9 cellular contexts compared by ENCODE assay signal in genomic region chr5:34686762-34687268, GRCh38. TPM values are rescaled to one million over a fixed set of nuclear protein-coding genes. Genes with fewer than 3 reads are reported as not detected.
DNase-seq lines count a peak whose midpoint lies in the region; ATAC-seq, FAIRE-seq and TF ChIP-seq lines count a peak whose summit lies in the region.
"Had no signal": no experiment of that assay in that cellular context is flagged by ENCODE, and none has a peak within 500 bp of the region (broad histone marks: within the 10 kb centered on the region; RNA-seq: fewer than 3 reads in every experiment).

No MANE protein-coding gene starts in this region.

- H3K9me3 ChIP-seq in RWPE2 (ENCODE audit: severe bottlenecking) (no peaks in the 10 kb centered on the region), gastroesophageal sphincter (no peaks in the 10 kb centered on the region), pancreas (no peaks in the 10 kb centered on the region)

- TF ChIP-seq CTCF in RWPE2 (IDR thresholded peaks at IDR 0.05; ENCODE audit: poor library complexity, severe bottlenecking) (peak; percentile 42), gastroesophageal sphincter (IDR thresholded peaks at IDR 0.05) (no peak), pancreas (IDR thresholded peaks at IDR 0.05) (no peak), GM10248 (IDR thresholded peaks at IDR 0.05; ENCODE audit: control extremely low read depth, extremely low read depth, low read depth, missing control alignments) (no peak)

- intact Hi-C loops in pancreas (cut with DNase I): no loop called here

- ATAC-seq in RWPE2 (ENCODE audit: low read depth) (peak; percentile 93), gastroesophageal sphincter (peak; percentile 81), pancreas (peak; percentile 94 to 98 (median 97)), HG03039 (IDR thresholded peaks at IDR 0.05; ENCODE audit: unreplicated experiment) (no peak)

- POLR2A ChIA-PET in GM10248 (lab: Yijun Ruan, JAX): no interaction called here

- CTCF ChIA-PET in GM10248 (lab: Yijun Ruan, JAX): interaction anchor here (0.7 to 3.6 kb wide), 6 partner anchors 8 to 37 kb away, joined by 3 to 19 read pairs (median 4); no protein-coding TSS in a partner anchor

- 37 to 75% methylated on average over 7 of the region's 7 CpGs for WGBS in gastroesophageal sphincter (ENCODE audit: low coverage in 1 of 2), 2 donors
- WGBS in pancreas, 2 donors: 10 to 12% methylated on average over 7 of the region's 7 CpGs

- no peak for TF ChIP-seq EP300 in gastroesophageal sphincter (IDR thresholded peaks at IDR 0.05)

- TF ChIP-seq POLR2A in gastroesophageal sphincter (IDR thresholded peaks at IDR 0.05): no peak

- H3K4me1 ChIP-seq in RWPE2 (ENCODE audit: insufficient read depth, poor library complexity, severe bottlenecking) (peaks cover 48% of the 10 kb centered on the region), gastroesophageal sphincter (peaks cover 0 to 30% (median 4%) of the 10 kb centered on the region in 3 donors), pancreas (peaks cover 10 to 40% (median 17%) of the 10 kb centered on the region in 3 donors)

- FAIRE-seq in pancreas (lab: Jason Lieb, UNC): peak; percentile 87

- H3K27me3 ChIP-seq in RWPE2 (ENCODE audit: insufficient read depth, poor library complexity, severe bottlenecking) (no peaks in the 10 kb centered on the region), gastroesophageal sphincter (no peaks in the 10 kb centered on the region), pancreas (no peaks in the 10 kb centered on the region)

- peak overlapping the region; percentile 48 for H3K27ac ChIP-seq in RWPE2 (ENCODE audit: poor library complexity, severe bottlenecking)
- peak overlapping the region in 1 of 4 donors; percentile 20 for H3K27ac ChIP-seq in gastroesophageal sphincter
- peak overlapping the region; percentile 61 to 90 (median 68) for H3K27ac ChIP-seq in pancreas

- peak; percentile 84 for DNase-seq in ELF-1 (ENCODE audit: low read depth, low spot score)
- peak; percentile 84 for DNase-seq in RWPE2 (ENCODE audit: low spot score)
- DNase-seq in pancreas: peak in 4 of 6 donors; percentile 80 to 89 (median 88)
- DNase-seq in GM10248 (ENCODE audit: extremely low spot score): no peak
- no peak for DNase-seq in D341Med (ENCODE audit: low spot score)
- DNase-seq in middle frontal gyrus (ENCODE audit: extremely low spot score, low spot score): no peak
- DNase-seq: T-helper 9 cell had no signal

- no peak overlapping the region for H3K4me3 ChIP-seq in RWPE2 (ENCODE audit: severe bottlenecking)
- H3K4me3 ChIP-seq in gastroesophageal sphincter: no peak overlapping the region
- peak overlapping the region in 2 of 4 donors; percentile 29 to 34 for H3K4me3 ChIP-seq in pancreas

- H3K36me3 ChIP-seq in RWPE2 (ENCODE audit: low read depth) (peaks cover 42% of the 10 kb centered on the region), gastroesophageal sphincter (peaks cover 0 to 8% of the 10 kb centered on the region in 2 donors), pancreas (no peaks in the 10 kb centered on the region)

RNA-seq across cellular contexts. Expression of gene RAI14, which starts 30.7 kb away (rescaled TPM):
- total RNA-seq in gastroesophageal sphincter: 100 to 1,000 TPM in 1 of 4 donors, 10 to 100 TPM in 3; 45.8 to 143 (median 80.5) TPM
- total RNA-seq in pancreas: 10 to 100 TPM; 11.4 to 25.1 (median 18.6) TPM
- polyA plus RNA-seq in pancreas: 1 to 10 TPM; 5.4 to 6.7 TPM

Comparison
In these comparisons a context has a peak if more than half of its experiments do, and no peak if none do; other contexts are left out.
1. DNase-seq: peak in ELF-1 (single experiment), RWPE2 (single experiment) and pancreas (4 of 6); none in GM10248 (single experiment), D341Med (single experiment) and middle frontal gyrus (single experiment).